1 cellular context compared by ENCODE assay signal in the genomic region with DNA sequence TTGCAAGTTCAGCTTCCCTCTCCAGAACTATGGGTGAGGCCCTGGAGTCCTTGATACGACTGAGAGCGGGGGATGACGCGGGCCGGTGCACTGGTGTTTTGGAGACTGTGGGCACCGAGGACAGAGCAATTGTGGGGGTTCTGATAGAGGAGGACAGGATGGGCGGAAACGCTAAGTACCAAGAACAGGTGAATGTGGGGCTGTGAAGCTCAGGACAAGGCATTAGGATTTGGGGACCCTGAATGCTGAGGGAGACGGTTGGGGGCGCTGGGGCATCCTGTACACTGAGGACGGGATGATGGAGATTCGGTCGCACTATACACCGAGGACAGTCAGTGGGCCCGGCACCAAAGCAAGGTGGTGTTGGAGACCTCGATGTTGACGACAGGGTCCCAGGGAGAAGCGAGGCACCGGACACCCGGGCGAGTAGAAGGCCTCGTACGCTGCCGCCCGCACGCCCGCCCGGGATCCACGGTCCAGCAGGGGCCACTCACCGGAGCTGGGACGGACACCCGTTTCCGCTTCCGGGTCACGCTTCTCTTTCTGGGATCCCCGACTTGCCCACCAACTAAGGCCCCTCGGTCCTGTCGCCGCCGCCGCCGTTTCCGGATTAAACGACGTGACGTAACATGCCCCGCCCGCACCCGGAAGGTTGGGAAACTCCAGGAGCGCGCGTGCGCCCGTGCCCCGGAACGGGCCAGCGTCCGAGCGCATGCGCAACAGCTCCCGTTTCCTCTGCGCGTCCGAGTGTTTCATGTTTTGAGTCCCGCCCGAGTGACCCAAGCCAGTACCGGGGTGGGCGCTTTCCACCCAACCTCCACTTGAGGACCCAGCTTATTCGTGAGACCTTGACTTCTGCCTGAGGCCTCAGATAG.
A peak's percentile ranks its signal among the peaks of the same experiment; 100 is the strongest.
TF ChIP-seq lines count a peak whose summit lies in the region.

A gene (minus strand): TSS at position 612 of the 875 bp plus-strand sequence. CDS start 893 bp downstream, outside the sequence.

TF ChIP-seq in K562, 482 proteins besides CTCF, POLR2A, EP300 and RAD21 (continued from another document and continues in another):
- TF ChIP-seq, protein P1, sequence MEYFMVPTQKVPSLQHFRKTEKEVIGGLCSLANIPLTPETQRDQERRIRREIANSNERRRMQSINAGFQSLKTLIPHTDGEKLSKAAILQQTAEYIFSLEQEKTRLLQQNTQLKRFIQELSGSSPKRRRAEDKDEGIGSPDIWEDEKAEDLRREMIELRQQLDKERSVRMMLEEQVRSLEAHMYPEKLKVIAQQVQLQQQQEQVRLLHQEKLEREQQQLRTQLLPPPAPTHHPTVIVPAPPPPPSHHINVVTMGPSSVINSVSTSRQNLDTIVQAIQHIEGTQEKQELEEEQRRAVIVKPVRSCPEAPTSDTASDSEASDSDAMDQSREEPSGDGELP (CRISPR knock-in tag; IDR thresholded peaks at IDR 0.05; ENCODE audit: borderline replicate concordance) = peak; percentile 74; the same call in 1 of the 2 replicates
- TF ChIP-seq MIER1 (IDR thresholded peaks at IDR 0.05; ENCODE audit: low read depth) (no peak), HDAC3 (IDR thresholded peaks at IDR 0.05; ENCODE audit: borderline replicate concordance, partially characterized antibody) (no peak), IRF2 (CRISPR knock-in tag; IDR thresholded peaks at IDR 0.05) (no peak), RUNX1 (IDR thresholded peaks at IDR 0.05; ENCODE audit: low read depth) (peak; percentile 82; the same call in 1 of the 2 replicates), TAF1 (IDR thresholded peaks at IDR 0.05; ENCODE audit: control insufficient read depth, extremely low read depth, insufficient read depth, low read length, severe bottlenecking) (peak; percentile 59), KDM5B (IDR thresholded peaks at IDR 0.05; ENCODE audit: insufficient replicate concordance, low read depth, low read length) (peak; percentile 68), ZNF311 (CRISPR knock-in tag; IDR thresholded peaks at IDR 0.05) (no peak), HDGF (IDR thresholded peaks at IDR 0.05) (no peak), NR2C1 (IDR thresholded peaks at IDR 0.05) (peak; percentile 99), NR2C1 (tag; IDR thresholded peaks at IDR 0.05) (peak; percentile 99), ZNF408 (CRISPR knock-in tag; IDR thresholded peaks at IDR 0.05; ENCODE audit: low read depth) (no peak), MEF2D (tag; conservative IDR thresholded peaks at IDR 0.05; ENCODE audit: low read depth) (no peak), EZH2 (IDR thresholded peaks at IDR 0.05; ENCODE audit: borderline replicate concordance, low read depth, low read length) (no peak), ZNF695 (CRISPR knock-in tag; IDR thresholded peaks at IDR 0.05) (peak; percentile 22), ZNF780A (CRISPR knock-in tag; IDR thresholded peaks at IDR 0.05) (no peak; the same call in 1 of the 2 replicates)
- TF ChIP-seq, protein P2, sequence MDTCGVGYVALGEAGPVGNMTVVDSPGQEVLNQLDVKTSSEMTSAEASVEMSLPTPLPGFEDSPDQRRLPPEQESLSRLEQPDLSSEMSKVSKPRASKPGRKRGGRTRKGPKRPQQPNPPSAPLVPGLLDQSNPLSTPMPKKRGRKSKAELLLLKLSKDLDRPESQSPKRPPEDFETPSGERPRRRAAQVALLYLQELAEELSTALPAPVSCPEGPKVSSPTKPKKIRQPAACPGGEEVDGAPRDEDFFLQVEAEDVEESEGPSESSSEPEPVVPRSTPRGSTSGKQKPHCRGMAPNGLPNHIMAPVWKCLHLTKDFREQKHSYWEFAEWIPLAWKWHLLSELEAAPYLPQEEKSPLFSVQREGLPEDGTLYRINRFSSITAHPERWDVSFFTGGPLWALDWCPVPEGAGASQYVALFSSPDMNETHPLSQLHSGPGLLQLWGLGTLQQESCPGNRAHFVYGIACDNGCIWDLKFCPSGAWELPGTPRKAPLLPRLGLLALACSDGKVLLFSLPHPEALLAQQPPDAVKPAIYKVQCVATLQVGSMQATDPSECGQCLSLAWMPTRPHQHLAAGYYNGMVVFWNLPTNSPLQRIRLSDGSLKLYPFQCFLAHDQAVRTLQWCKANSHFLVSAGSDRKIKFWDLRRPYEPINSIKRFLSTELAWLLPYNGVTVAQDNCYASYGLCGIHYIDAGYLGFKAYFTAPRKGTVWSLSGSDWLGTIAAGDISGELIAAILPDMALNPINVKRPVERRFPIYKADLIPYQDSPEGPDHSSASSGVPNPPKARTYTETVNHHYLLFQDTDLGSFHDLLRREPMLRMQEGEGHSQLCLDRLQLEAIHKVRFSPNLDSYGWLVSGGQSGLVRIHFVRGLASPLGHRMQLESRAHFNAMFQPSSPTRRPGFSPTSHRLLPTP (IDR thresholded peaks at IDR 0.05; ENCODE audit: borderline replicate concordance, extremely low read depth, insufficient read length) = no peak
- TF ChIP-seq, protein P3, sequence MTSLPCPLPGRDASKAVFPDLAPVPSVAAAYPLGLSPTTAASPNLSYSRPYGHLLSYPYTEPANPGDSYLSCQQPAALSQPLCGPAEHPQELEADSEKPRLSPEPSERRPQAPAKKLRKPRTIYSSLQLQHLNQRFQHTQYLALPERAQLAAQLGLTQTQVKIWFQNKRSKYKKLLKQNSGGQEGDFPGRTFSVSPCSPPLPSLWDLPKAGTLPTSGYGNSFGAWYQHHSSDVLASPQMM (CRISPR knock-in tag; IDR thresholded peaks at IDR 0.05) = no peak
- TF ChIP-seq, protein P4, sequence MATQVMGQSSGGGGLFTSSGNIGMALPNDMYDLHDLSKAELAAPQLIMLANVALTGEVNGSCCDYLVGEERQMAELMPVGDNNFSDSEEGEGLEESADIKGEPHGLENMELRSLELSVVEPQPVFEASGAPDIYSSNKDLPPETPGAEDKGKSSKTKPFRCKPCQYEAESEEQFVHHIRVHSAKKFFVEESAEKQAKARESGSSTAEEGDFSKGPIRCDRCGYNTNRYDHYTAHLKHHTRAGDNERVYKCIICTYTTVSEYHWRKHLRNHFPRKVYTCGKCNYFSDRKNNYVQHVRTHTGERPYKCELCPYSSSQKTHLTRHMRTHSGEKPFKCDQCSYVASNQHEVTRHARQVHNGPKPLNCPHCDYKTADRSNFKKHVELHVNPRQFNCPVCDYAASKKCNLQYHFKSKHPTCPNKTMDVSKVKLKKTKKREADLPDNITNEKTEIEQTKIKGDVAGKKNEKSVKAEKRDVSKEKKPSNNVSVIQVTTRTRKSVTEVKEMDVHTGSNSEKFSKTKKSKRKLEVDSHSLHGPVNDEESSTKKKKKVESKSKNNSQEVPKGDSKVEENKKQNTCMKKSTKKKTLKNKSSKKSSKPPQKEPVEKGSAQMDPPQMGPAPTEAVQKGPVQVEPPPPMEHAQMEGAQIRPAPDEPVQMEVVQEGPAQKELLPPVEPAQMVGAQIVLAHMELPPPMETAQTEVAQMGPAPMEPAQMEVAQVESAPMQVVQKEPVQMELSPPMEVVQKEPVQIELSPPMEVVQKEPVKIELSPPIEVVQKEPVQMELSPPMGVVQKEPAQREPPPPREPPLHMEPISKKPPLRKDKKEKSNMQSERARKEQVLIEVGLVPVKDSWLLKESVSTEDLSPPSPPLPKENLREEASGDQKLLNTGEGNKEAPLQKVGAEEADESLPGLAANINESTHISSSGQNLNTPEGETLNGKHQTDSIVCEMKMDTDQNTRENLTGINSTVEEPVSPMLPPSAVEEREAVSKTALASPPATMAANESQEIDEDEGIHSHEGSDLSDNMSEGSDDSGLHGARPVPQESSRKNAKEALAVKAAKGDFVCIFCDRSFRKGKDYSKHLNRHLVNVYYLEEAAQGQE (CRISPR knock-in tag; IDR thresholded peaks at IDR 0.05; ENCODE audit: low read depth) = peak; percentile 85
- TF ChIP-seq, protein P5, sequence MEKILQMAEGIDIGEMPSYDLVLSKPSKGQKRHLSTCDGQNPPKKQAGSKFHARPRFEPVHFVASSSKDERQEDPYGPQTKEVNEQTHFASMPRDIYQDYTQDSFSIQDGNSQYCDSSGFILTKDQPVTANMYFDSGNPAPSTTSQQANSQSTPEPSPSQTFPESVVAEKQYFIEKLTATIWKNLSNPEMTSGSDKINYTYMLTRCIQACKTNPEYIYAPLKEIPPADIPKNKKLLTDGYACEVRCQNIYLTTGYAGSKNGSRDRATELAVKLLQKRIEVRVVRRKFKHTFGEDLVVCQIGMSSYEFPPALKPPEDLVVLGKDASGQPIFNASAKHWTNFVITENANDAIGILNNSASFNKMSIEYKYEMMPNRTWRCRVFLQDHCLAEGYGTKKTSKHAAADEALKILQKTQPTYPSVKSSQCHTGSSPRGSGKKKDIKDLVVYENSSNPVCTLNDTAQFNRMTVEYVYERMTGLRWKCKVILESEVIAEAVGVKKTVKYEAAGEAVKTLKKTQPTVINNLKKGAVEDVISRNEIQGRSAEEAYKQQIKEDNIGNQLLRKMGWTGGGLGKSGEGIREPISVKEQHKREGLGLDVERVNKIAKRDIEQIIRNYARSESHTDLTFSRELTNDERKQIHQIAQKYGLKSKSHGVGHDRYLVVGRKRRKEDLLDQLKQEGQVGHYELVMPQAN (IDR thresholded peaks at IDR 0.05; ENCODE audit: borderline replicate concordance) = peak; percentile 86; the same call in 1 of the 2 replicates
- TF ChIP-seq, protein P6, sequence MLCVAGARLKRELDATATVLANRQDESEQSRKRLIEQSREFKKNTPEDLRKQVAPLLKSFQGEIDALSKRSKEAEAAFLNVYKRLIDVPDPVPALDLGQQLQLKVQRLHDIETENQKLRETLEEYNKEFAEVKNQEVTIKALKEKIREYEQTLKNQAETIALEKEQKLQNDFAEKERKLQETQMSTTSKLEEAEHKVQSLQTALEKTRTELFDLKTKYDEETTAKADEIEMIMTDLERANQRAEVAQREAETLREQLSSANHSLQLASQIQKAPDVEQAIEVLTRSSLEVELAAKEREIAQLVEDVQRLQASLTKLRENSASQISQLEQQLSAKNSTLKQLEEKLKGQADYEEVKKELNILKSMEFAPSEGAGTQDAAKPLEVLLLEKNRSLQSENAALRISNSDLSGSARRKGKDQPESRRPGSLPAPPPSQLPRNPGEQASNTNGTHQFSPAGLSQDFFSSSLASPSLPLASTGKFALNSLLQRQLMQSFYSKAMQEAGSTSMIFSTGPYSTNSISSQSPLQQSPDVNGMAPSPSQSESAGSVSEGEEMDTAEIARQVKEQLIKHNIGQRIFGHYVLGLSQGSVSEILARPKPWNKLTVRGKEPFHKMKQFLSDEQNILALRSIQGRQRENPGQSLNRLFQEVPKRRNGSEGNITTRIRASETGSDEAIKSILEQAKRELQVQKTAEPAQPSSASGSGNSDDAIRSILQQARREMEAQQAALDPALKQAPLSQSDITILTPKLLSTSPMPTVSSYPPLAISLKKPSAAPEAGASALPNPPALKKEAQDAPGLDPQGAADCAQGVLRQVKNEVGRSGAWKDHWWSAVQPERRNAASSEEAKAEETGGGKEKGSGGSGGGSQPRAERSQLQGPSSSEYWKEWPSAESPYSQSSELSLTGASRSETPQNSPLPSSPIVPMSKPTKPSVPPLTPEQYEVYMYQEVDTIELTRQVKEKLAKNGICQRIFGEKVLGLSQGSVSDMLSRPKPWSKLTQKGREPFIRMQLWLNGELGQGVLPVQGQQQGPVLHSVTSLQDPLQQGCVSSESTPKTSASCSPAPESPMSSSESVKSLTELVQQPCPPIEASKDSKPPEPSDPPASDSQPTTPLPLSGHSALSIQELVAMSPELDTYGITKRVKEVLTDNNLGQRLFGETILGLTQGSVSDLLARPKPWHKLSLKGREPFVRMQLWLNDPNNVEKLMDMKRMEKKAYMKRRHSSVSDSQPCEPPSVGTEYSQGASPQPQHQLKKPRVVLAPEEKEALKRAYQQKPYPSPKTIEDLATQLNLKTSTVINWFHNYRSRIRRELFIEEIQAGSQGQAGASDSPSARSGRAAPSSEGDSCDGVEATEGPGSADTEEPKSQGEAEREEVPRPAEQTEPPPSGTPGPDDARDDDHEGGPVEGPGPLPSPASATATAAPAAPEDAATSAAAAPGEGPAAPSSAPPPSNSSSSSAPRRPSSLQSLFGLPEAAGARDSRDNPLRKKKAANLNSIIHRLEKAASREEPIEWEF (CRISPR knock-in tag; IDR thresholded peaks at IDR 0.05) = no peak
- TF ChIP-seq, protein P7, sequence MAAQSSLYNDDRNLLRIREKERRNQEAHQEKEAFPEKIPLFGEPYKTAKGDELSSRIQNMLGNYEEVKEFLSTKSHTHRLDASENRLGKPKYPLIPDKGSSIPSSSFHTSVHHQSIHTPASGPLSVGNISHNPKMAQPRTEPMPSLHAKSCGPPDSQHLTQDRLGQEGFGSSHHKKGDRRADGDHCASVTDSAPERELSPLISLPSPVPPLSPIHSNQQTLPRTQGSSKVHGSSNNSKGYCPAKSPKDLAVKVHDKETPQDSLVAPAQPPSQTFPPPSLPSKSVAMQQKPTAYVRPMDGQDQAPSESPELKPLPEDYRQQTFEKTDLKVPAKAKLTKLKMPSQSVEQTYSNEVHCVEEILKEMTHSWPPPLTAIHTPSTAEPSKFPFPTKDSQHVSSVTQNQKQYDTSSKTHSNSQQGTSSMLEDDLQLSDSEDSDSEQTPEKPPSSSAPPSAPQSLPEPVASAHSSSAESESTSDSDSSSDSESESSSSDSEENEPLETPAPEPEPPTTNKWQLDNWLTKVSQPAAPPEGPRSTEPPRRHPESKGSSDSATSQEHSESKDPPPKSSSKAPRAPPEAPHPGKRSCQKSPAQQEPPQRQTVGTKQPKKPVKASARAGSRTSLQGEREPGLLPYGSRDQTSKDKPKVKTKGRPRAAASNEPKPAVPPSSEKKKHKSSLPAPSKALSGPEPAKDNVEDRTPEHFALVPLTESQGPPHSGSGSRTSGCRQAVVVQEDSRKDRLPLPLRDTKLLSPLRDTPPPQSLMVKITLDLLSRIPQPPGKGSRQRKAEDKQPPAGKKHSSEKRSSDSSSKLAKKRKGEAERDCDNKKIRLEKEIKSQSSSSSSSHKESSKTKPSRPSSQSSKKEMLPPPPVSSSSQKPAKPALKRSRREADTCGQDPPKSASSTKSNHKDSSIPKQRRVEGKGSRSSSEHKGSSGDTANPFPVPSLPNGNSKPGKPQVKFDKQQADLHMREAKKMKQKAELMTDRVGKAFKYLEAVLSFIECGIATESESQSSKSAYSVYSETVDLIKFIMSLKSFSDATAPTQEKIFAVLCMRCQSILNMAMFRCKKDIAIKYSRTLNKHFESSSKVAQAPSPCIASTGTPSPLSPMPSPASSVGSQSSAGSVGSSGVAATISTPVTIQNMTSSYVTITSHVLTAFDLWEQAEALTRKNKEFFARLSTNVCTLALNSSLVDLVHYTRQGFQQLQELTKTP (IDR thresholded peaks at IDR 0.05; ENCODE audit: low read depth in 1 of 2, partially characterized antibody in 2 of 2) = peak in 1 of 2 experiments; percentile 58
- TF ChIP-seq, protein P8, sequence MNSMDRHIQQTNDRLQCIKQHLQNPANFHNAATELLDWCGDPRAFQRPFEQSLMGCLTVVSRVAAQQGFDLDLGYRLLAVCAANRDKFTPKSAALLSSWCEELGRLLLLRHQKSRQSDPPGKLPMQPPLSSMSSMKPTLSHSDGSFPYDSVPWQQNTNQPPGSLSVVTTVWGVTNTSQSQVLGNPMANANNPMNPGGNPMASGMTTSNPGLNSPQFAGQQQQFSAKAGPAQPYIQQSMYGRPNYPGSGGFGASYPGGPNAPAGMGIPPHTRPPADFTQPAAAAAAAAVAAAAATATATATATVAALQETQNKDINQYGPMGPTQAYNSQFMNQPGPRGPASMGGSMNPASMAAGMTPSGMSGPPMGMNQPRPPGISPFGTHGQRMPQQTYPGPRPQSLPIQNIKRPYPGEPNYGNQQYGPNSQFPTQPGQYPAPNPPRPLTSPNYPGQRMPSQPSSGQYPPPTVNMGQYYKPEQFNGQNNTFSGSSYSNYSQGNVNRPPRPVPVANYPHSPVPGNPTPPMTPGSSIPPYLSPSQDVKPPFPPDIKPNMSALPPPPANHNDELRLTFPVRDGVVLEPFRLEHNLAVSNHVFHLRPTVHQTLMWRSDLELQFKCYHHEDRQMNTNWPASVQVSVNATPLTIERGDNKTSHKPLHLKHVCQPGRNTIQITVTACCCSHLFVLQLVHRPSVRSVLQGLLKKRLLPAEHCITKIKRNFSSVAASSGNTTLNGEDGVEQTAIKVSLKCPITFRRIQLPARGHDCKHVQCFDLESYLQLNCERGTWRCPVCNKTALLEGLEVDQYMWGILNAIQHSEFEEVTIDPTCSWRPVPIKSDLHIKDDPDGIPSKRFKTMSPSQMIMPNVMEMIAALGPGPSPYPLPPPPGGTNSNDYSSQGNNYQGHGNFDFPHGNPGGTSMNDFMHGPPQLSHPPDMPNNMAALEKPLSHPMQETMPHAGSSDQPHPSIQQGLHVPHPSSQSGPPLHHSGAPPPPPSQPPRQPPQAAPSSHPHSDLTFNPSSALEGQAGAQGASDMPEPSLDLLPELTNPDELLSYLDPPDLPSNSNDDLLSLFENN (IDR thresholded peaks at IDR 0.05; ENCODE audit: low read depth in 2 of 2, low read length in 2 of 2) = peak in 1 of 2 experiments; percentile 65; a peak in 1 of 4 replicates
